ENCODE assay signal across 10 cellular contexts in the genomic region with DNA sequence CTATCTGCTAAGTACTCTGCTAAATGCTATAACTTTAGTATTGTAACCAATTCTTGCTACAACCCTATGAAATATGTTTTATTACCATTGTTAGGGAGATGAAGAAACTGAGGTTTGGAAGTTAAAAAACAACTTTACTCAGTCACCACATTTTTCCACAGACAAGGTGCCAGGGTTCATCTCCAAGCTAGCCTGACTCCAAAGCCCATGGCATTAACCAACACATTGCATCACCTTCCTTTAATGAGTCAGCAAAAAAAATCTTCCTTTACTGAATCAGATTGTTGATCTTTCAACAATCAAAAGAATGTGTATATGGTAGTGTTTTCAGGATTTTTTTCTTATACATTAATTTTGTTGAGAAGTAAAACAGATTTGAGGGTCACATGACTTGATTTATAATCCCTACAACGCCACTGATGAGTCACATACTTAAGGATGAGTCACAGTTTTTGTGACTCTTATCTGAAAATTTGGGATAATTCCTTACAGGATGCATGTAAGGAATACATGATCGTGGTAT. TPM values are rescaled to one million over a fixed set of nuclear protein-coding genes. Genes with fewer than 3 reads are reported as not detected.
DNase-seq lines count a peak whose midpoint lies in the region; ATAC-seq, FAIRE-seq and TF ChIP-seq lines count a peak whose summit lies in the region.
"Had no signal": no experiment of that assay in that cellular context is flagged by ENCODE, and none has a peak within 500 bp of the region (broad histone marks: within the 10 kb centered on the region; RNA-seq: fewer than 3 reads in every experiment).

No MANE protein-coding gene starts in this region.

- no peak overlapping the region; the same call in 2 of the 3 replicates for H2BK15ac ChIP-seq in IMR-90 (ENCODE audit: low read depth, low read length)

- H3K27ac ChIP-seq in IMR-90 (ENCODE audit: insufficient read depth, low read length) (peak overlapping the region; percentile 71), K562 (ENCODE audit: extremely low read depth, low read depth, low read length) (peak overlapping the region; percentile 91)
- H3K27ac ChIP-seq: tibial artery had no signal

- TF ChIP-seq CTCF in IMR-90 (conservative IDR thresholded peaks at IDR 0.05; ENCODE audit: low read depth, low read length) (no peak), K562 (IDR thresholded peaks at IDR 0.05 in 2 of 3, conservative IDR thresholded peaks at IDR 0.05 in 1 of 3; ENCODE audit: insufficient read depth in 2 of 3, low read depth in 1 of 3, low read length in 3 of 3) (no peak), endothelial cell (IDR thresholded peaks at IDR 0.05; ENCODE audit: unreplicated experiment) (no peak)

- H3K4me2 ChIP-seq in IMR-90 (ENCODE audit: low read depth, low read length) (no peak overlapping the region), K562 (ENCODE audit: insufficient read depth, low read length) (peak overlapping the region; percentile 20; the same call in 1 of the 2 replicates)

- H3K23ac ChIP-seq in IMR-90 (ENCODE audit: low read depth, low read length), result no peak overlapping the region

- TF ChIP-seq RAD21 in IMR-90 (IDR thresholded peaks at IDR 0.05; ENCODE audit: low read length), result no peak
- no peak for TF ChIP-seq RAD21 in K562 (CRISPR knock-in tag; conservative IDR thresholded peaks at IDR 0.05 in 1 of 2, IDR thresholded peaks at IDR 0.05 in 1 of 2)

- H2BK5ac ChIP-seq in IMR-90 (ENCODE audit: low read depth, low read length, poor library complexity, severe bottlenecking), result no peak overlapping the region

- no peak overlapping the region for H2AK9ac ChIP-seq in IMR-90 (replicated peaks; ENCODE audit: low read depth, low read length, poor library complexity)

- H3K27me3 ChIP-seq in IMR-90 (ENCODE audit: control insufficient read depth, insufficient read depth, low read length), result no peaks in the 10 kb centered on the region
- H3K27me3 ChIP-seq in K562 (ENCODE audit: control insufficient read depth in 2 of 2, insufficient read depth in 2 of 2, low read length in 2 of 2), result no peaks in the 10 kb centered on the region
- H3K27me3 ChIP-seq: tibial artery had no signal

- H4K91ac ChIP-seq in IMR-90 (ENCODE audit: insufficient read depth, low read depth, low read length), result no peak overlapping the region

- H4K8ac ChIP-seq in IMR-90 (ENCODE audit: low read depth in 2 of 2, low read length in 2 of 2), result no peak overlapping the region

- H3K36me3 ChIP-seq in IMR-90 (ENCODE audit: control insufficient read depth, insufficient read depth, low read length), result peaks cover 3% of the 10 kb centered on the region; the same call in 1 of the 2 replicates
- H3K36me3 ChIP-seq in K562 (ENCODE audit: control insufficient read depth, insufficient read depth, low read length), result peaks cover 73% of the 10 kb centered on the region

- POLR2A ChIA-PET in IMR-90 (lab: Charles Lee; ENCODE audit: unreplicated experiment) (no interaction called here), K562 (lab: Yijun Ruan, JAX) (interaction anchor here (0.5 to 1.4 kb wide), 4 partner anchors 8 to 456 kb away, joined by 3 to 4 read pairs (median 3); no protein-coding TSS in a partner anchor)

- H3K9me1 ChIP-seq in IMR-90 (ENCODE audit: insufficient read depth, low read length) (peaks cover 4% of the 10 kb centered on the region; the same call in 1 of the 2 replicates), K562 (ENCODE audit: control insufficient read depth, insufficient read depth, low read length) (no peaks in the 10 kb centered on the region)

- BruUV-seq in IMR-90 (replicated peaks; lab: Mats Ljungman, UMichigan) (no TSS peak), K562 (replicated peaks; lab: Mats Ljungman, UMichigan) (no TSS peak)

- H3K4me3 ChIP-seq in IMR-90 (ENCODE audit: insufficient read depth, low read depth, low read length) (no peak overlapping the region), K562 (no peak overlapping the region)
- H3K4me3 ChIP-seq: tibial artery had no signal

- peak overlapping the region; percentile 54; the same call in 1 of the 2 replicates for H2BK20ac ChIP-seq in IMR-90 (ENCODE audit: low read depth, low read length)

- dilution Hi-C loops in IMR-90 (cut with HindIII; ENCODE audit: low sequenced_read_pairs, unreplicated experiment), result no loop called here

- H3K79me1 ChIP-seq in IMR-90 (ENCODE audit: low read depth in 1 of 2, low read length in 2 of 2), result no peaks in the 10 kb centered on the region

- H3K14ac ChIP-seq in IMR-90 (replicated peaks; ENCODE audit: low read depth, low read length), result peak overlapping the region; percentile 62; the same call in 1 of the 2 replicates

- no CpG with 5 or more reads among the region's 2 CpGs for WGBS in IMR-90 (ENCODE audit: extremely low coverage in 2 of 2, insufficient read length in 1 of 2), 2 experiments
- WGBS in K562 (ENCODE audit: insufficient coverage, low coverage, missing lambda C conversion rate), result 0% methylated on average over 2 of the region's 2 CpGs

- peaks cover 3% of the 10 kb centered on the region for H3K27me3 Mint-ChIP-seq in endothelial cell (ENCODE audit: unreplicated experiment)

- H4K5ac ChIP-seq in IMR-90 (ENCODE audit: low read depth, low read length), result no peak overlapping the region

- peak; percentile 74 for FAIRE-seq in K562 (lab: Jason Lieb, UNC)
- FAIRE-seq in GM12892 (lab: Jason Lieb, UNC), result no peak

- H3K9me3 Mint-ChIP-seq in endothelial cell (ENCODE audit: unreplicated experiment), result no peaks in the 10 kb centered on the region

- peaks cover 4% of the 10 kb centered on the region for H3K4me1 ChIP-seq in IMR-90 (ENCODE audit: control insufficient read depth, insufficient read depth, low read length)
- peaks cover 30 to 86% of the 10 kb centered on the region in 2 experiments for H3K4me1 ChIP-seq in K562 (replicated peaks in 1 of 2; ENCODE audit: control insufficient read depth in 2 of 2, insufficient read depth in 2 of 2, low read length in 2 of 2)

- H2AFZ ChIP-seq in IMR-90 (replicated peaks; ENCODE audit: low read length, poor library complexity) (no peak overlapping the region), K562 (ENCODE audit: low read depth, low read length) (no peak overlapping the region)

- peaks cover 4% of the 10 kb centered on the region for H3K36me3 Mint-ChIP-seq in endothelial cell (ENCODE audit: low read depth, unreplicated experiment)

- H3K4ac ChIP-seq in IMR-90 (ENCODE audit: low read depth, low read length), result peak overlapping the region; percentile 58; the same call in 1 of the 2 replicates

- H4K20me1 ChIP-seq in IMR-90 (ENCODE audit: insufficient read depth, low read length), result no peaks in the 10 kb centered on the region
- H4K20me1 ChIP-seq in K562 (replicated peaks; ENCODE audit: control insufficient read depth, insufficient read depth, low read length), result no peaks in the 10 kb centered on the region; the same call in 1 of the 2 replicates

- ATAC-seq in IMR-90 (ENCODE audit: low read depth) (peak; percentile 67), K562 (no peak)

- peak overlapping the region; percentile 35 for H2BK120ac ChIP-seq in IMR-90 (ENCODE audit: low read depth, low read length)

- H3K9ac ChIP-seq in IMR-90 (ENCODE audit: low read depth, low read length), result no peak overlapping the region
- H3K9ac ChIP-seq in K562 (ENCODE audit: insufficient read depth in 1 of 2, low read depth in 2 of 2, low read length in 2 of 2), result peak overlapping the region in 1 of 2 experiments; percentile 49; a peak in 2 of 4 replicates

- H3K79me2 ChIP-seq in K562 (ENCODE audit: control insufficient read depth, insufficient read depth, low read length), result peaks cover 99% of the 10 kb centered on the region

- intact Hi-C loops in IMR-90 (cut with micrococcal nuclease) (no loop called here), K562 (cut with micrococcal nuclease) (loop anchor here (2.0 kb wide), 1 partner anchor 23 kb away; no protein-coding TSS in a partner anchor)

- no peak overlapping the region for H3K18ac ChIP-seq in IMR-90 (ENCODE audit: low read depth, low read length)

- peak; percentile 84 for TF ChIP-seq EP300 in K562 (IDR thresholded peaks at IDR 0.05; ENCODE audit: low read length)

- H3K9me3 ChIP-seq in IMR-90 (ENCODE audit: control insufficient read depth, insufficient read depth, low read length) (no peaks in the 10 kb centered on the region), K562 (replicated peaks; ENCODE audit: control insufficient read depth, insufficient read depth, low read depth, low read length) (no peaks in the 10 kb centered on the region)
- H3K9me3 ChIP-seq: tibial artery had no signal

- no peak overlapping the region for H3K27ac Mint-ChIP-seq in endothelial cell (ENCODE audit: unreplicated experiment)

- DNase-seq in Caki2 (ENCODE audit: low read depth) (peak; percentile 81), IMR-90 (peak; percentile 84), K562 (ENCODE audit: extremely low read depth in 1 of 4, low spot score in 3 of 4) (peak in 3 of 4 experiments; percentile 26 to 60 (median 34)), lung microvascular endothelial cell (ENCODE audit: low read depth in 2 of 2) (peak; percentile 47 to 62), NCI-H187 treated with DMSO at 0.1 percent for 48 hours (lab: John Stamatoyannopoulos, UW) (no peak), superior temporal gyrus (ENCODE audit: extremely low spot score) (no peak), GM12892 (ENCODE audit: insufficient read length) (no peak), endothelial cell (ENCODE audit: low spot score) (no peak)
- DNase-seq: NCI-H1105 treated with DMSO at 0.1 percent for 48 hours, tibial artery had no signal

- peaks cover 44% of the 10 kb centered on the region for H3K4me1 Mint-ChIP-seq in endothelial cell (ENCODE audit: unreplicated experiment)

- in situ Hi-C loops in Caki2 (cut with HindIII; ENCODE audit: low pct_unique_long_range_greater_than_20kb, low sequenced_read_pairs), result no loop called here
- in situ Hi-C loops in IMR-90 (cut with MboI; ENCODE audit: low sequenced_read_pairs), result no loop called here
- in situ Hi-C loops in K562 (cut with MboI), result no loop called here

- TF ChIP-seq POLR2A in IMR-90 (IDR thresholded peaks at IDR 0.05; ENCODE audit: low read depth, low read length) (no peak), K562 (conservative IDR thresholded peaks at IDR 0.05) (no peak), GM12892 (IDR thresholded peaks at IDR 0.05; ENCODE audit: low read depth, low read length) (no peak)

- no peak overlapping the region for H2AK5ac ChIP-seq in IMR-90 (ENCODE audit: low read depth, low read length)

- no peak overlapping the region for H3K4me3 Mint-ChIP-seq in endothelial cell (ENCODE audit: unreplicated experiment)

- H3K56ac ChIP-seq in IMR-90 (ENCODE audit: extremely low read depth, insufficient read depth, low read length), result no peak overlapping the region

- CTCF ChIA-PET in IMR-90 (lab: Yijun Ruan, JAX), result interaction anchor here (0.5 kb wide), 1 partner anchor 374 kb away, joined by 3 read pairs; no protein-coding TSS in a partner anchor
- CTCF ChIA-PET in K562 (lab: Yijun Ruan, JAX; ENCODE audit: low intra/inter-chr PET ratio), result no interaction called here

RNA-seq across cellular contexts. Expression of gene MAN1A1, which starts 41.5 kb away (rescaled TPM):
- total RNA-seq in Caki2 (2014; rRNA removed; shearing (Covaris generic); ENCODE audit: low replicate concordance), result 0.70 and 1.2 TPM in 2 replicates
- total RNA-seq in IMR-90 (2012; rRNA removed), result 5.9 and 11.4 TPM in 2 replicates
- 4.6 and 6.4 TPM in 2 replicates for polyA plus RNA-seq in IMR-90 (2012; rRNA removed)
- 2.0 and 3.3 TPM in 2 replicates for polyA plus RNA-seq in IMR-90 (2012; cell fraction: cytosol; rRNA removed)
- 1.3 and 2.6 TPM in 2 replicates for polyA plus RNA-seq in IMR-90 (2012; cell fraction: nucleus; rRNA removed; ENCODE audit: low replicate concordance)
- 34.5 and 78.1 TPM in 2 replicates for total RNA-seq in K562 (2011; cell fraction: chromatin; rRNA removed; ENCODE audit: low replicate concordance)
- 44.4 and 48.3 TPM in 2 replicates for total RNA-seq in K562 (2011; cell fraction: nucleolus; rRNA removed)
- 69.6 and 93.7 TPM in 2 replicates for total RNA-seq in K562 (2011; cell fraction: nucleoplasm; rRNA removed)
- total RNA-seq in K562 (2014; rRNA removed), result 74.9 and 77.6 TPM in 2 replicates
- total RNA-seq in K562 (2014; rRNA removed; fragmentation: Illumina TruSeq; extraction: Trizol), result 68.7 and 75.4 TPM in 2 replicates
- total RNA-seq in K562 (2015; rRNA removed; fragmentation: Illumina TruSeq; extraction: Trizol), result 51.1 and 55.2 TPM in 2 replicates
- 75.0 and 78.4 TPM in 2 replicates for total RNA-seq in K562 (2021)
- polyA plus RNA-seq in K562 (2011; rRNA removed), result 33.3 and 59.7 TPM in 2 replicates
- 15.3 and 17.2 TPM in 2 replicates for polyA plus RNA-seq in K562 (2011; cell fraction: cytosol; rRNA removed)
- 12.3 and 13.9 TPM in 2 replicates for polyA plus RNA-seq in K562 (2011; cell fraction: nucleus; rRNA removed)
- polyA plus RNA-seq in K562 (2012), result 44.4 and 59.0 TPM in 2 replicates
- 50.5 and 62.6 TPM in 2 replicates for polyA plus RNA-seq in K562 (2014; fragmentation: Illumina TruSeq; extraction: Trizol)
- 10 to 100 TPM; 24.5 to 27.7 TPM for polyA plus RNA-seq in K562 (2014; fragmentation: Nextera tagmentation; extraction: Ambion mirVana)
- polyA plus RNA-seq in K562 (2014; rRNA removed), result 47.5 and 48.7 TPM in 2 replicates
- 39.6 and 50.2 TPM in 2 replicates for polyA minus RNA-seq in K562 (2011; rRNA and poly(A)+ RNA removed)
- polyA minus RNA-seq in K562 (2011; cell fraction: cytosol; rRNA and poly(A)+ RNA removed), result 22.8 and 28.5 TPM in 2 replicates
- polyA minus RNA-seq in K562 (2011; cell fraction: nucleus; rRNA and poly(A)+ RNA removed), result 26.5 and 34.9 TPM in 2 replicates
- 39.9 and 269 TPM in 2 replicates for total RNA-seq in lung microvascular endothelial cell
- polyA plus RNA-seq in GM12892 (2012; ENCODE audit: missing spikeins), result 8.2 TPM
- 34.4 TPM for total RNA-seq in endothelial cell (ENCODE audit: unreplicated experiment)

Comparison
In these comparisons a context has a peak if more than half of its experiments do, and no peak if none do; other contexts are left out.
1. DNase-seq: peak in Caki2 (single experiment), IMR-90 (single experiment), K562 (3 of 4) and lung microvascular endothelial cell (2 of 2); none in NCI-H187 treated with DMSO at 0.1 percent for 48 hours (single experiment), superior temporal gyrus (single experiment), GM12892 (single experiment) and endothelial cell (single experiment).